In genomic region chr1:207059881-207060280, GRCh38 we compare ENCODE assay signal across 20 cellular contexts. TPM values are rescaled to one million over a fixed set of nuclear protein-coding genes. Genes with fewer than 3 reads are reported as not detected.
DNase-seq lines count a peak whose midpoint lies in the region; ATAC-seq, FAIRE-seq and TF ChIP-seq lines count a peak whose summit lies in the region.
"Had no signal": no experiment of that assay in that cellular context is flagged by ENCODE, and none has a peak within 500 bp of the region (broad histone marks: within the 10 kb centered on the region; RNA-seq: fewer than 3 reads in every experiment).

No MANE protein-coding gene starts in this region.

- no peaks in the 10 kb centered on the region for H3K9me3 ChIP-seq in H1 (ENCODE audit: insufficient read depth in 2 of 2, low read depth in 1 of 2, low read length in 1 of 2)
- H3K9me3 ChIP-seq in parathyroid adenoma (ENCODE audit: control insufficient read depth, low read length): no peaks in the 10 kb centered on the region
- H3K9me3 ChIP-seq: HAP-1, SJSA1 had no signal

- POLR2A ChIA-PET in H1 (lab: Charles Lee; ENCODE audit: partially characterized antibody): interaction anchor here (1.0 to 1.2 kb wide), 2 partner anchors 9 to 19 kb away, joined by 3 read pairs; partner anchors contain the start of gene YOD1

- no peak for TF ChIP-seq RAD21 in H1 (IDR thresholded peaks at IDR 0.05 in 1 of 2, conservative IDR thresholded peaks at IDR 0.05 in 1 of 2; ENCODE audit: low read depth in 2 of 2, low read length in 2 of 2)

- no peaks in the 10 kb centered on the region for H3K4me1 Mint-ChIP-seq in activated CD8-positive, alpha-beta memory T cell treated with anti-CD3 and anti-CD28 coated beads, Interleukin-2, amount 10 ng/mL, durations not matched to agents 7 days and 5 days

- H3K36me3 Mint-ChIP-seq in activated CD8-positive, alpha-beta memory T cell treated with anti-CD3 and anti-CD28 coated beads, Interleukin-2, amount 10 ng/mL, durations not matched to agents 7 days and 5 days: no peaks in the 10 kb centered on the region

- DNase-seq in left ventricle myocardium superior: peak; percentile 42
- no peak for DNase-seq in left cardiac atrium
- no peak for DNase-seq in H1 (ENCODE audit: low read depth in 1 of 2, low spot score in 2 of 2)
- DNase-seq in NOMO-1 treated with dmso at 0.1 percent for 144 hours (lab: John Stamatoyannopoulos, UW; ENCODE audit: unreplicated experiment): no peak
- DNase-seq in MV-4-11 (lab: John Stamatoyannopoulos, UW): no peak
- DNase-seq in omental fat pad (ENCODE audit: low spot score): no peak
- no peak for DNase-seq in activated CD8-positive, alpha-beta memory T cell treated with anti-CD3 and anti-CD28 coated beads, Interleukin-2, amount 10 ng/mL, durations not matched to agents 7 days and 5 days
- DNase-seq: AML-193; DMS 273 treated with DMSO at 0.1 percent for 48 hours; IMR-90; Kasumi-1; NCI-H2171; NCI-H446; NK-92 treated with Interleukin-12 subunit alpha and Interleukin-12 subunit beta, amount 100 ng/mL, for 24 hours; PC-3 had no signal

- H2AK5ac ChIP-seq in H1 (ENCODE audit: low read depth, low read length): no peak overlapping the region

- no peak overlapping the region for H4K8ac ChIP-seq in H1 (ENCODE audit: extremely low read depth, insufficient read depth, low read length)

- intact Hi-C loops in left ventricle myocardium superior (cut with micrococcal nuclease): no loop called here
- intact Hi-C loops in left cardiac atrium (cut with DNase I): no loop called here

- TF ChIP-seq EP300 in H1 (IDR thresholded peaks at IDR 0.05; ENCODE audit: borderline replicate concordance in 1 of 2, low read depth in 2 of 2, low read length in 2 of 2): no peak

- no peak overlapping the region for H3K18ac ChIP-seq in H1 (ENCODE audit: extremely low read depth, low read length)

- H3K23me2 ChIP-seq in H1 (ENCODE audit: low read depth, low read length): no peaks in the 10 kb centered on the region

- no peak overlapping the region for H2BK5ac ChIP-seq in H1 (ENCODE audit: low read depth, low read length)

- peaks cover 2% of the 10 kb centered on the region for H3K27me3 Mint-ChIP-seq in activated CD8-positive, alpha-beta memory T cell treated with anti-CD3 and anti-CD28 coated beads, Interleukin-2, amount 10 ng/mL, durations not matched to agents 7 days and 5 days

- H4K5ac ChIP-seq in H1 (ENCODE audit: insufficient read length, low read depth, low read length): no peak overlapping the region

- H4K91ac ChIP-seq in H1 (replicated peaks; ENCODE audit: insufficient read length, low read length): no peak overlapping the region

- no peak for TF ChIP-seq CTCF in H1 (IDR thresholded peaks at IDR 0.05; ENCODE audit: control extremely low read depth in 1 of 3, insufficient read depth in 1 of 3, low read depth in 1 of 3, low read length in 3 of 3)
- no peak for TF ChIP-seq CTCF in parathyroid adenoma (IDR thresholded peaks at IDR 0.05)
- no peak for TF ChIP-seq CTCF in omental fat pad (IDR thresholded peaks at IDR 0.05)

- H3K9ac ChIP-seq in H1 (replicated peaks in 1 of 4; ENCODE audit: extremely low read depth in 1 of 4, low read depth in 3 of 4, low read length in 3 of 4) (no peak overlapping the region; a peak in 1 of 7 replicates), parathyroid adenoma (no peak overlapping the region)

- H3K56ac ChIP-seq in H1 (replicated peaks; ENCODE audit: insufficient read length, low read depth, low read length): no peak overlapping the region

- H3K79me1 ChIP-seq in H1 (ENCODE audit: low read depth, low read length): no peaks in the 10 kb centered on the region

- H2BK12ac ChIP-seq in H1 (ENCODE audit: low read depth, low read length): no peak overlapping the region

- peak overlapping the region; percentile 60 for H3K23ac ChIP-seq in H1 (ENCODE audit: insufficient read length)

- H3K4ac ChIP-seq in H1 (replicated peaks; ENCODE audit: insufficient read length, low read depth, low read length): no peak overlapping the region

- no peak overlapping the region for H2BK120ac ChIP-seq in H1 (replicated peaks; ENCODE audit: low read depth, low read length)

- no peak for FAIRE-seq in H1 (lab: Jason Lieb, UNC)

- TF ChIP-seq POLR2A in H1 (IDR thresholded peaks at IDR 0.05; ENCODE audit: control extremely low read depth in 1 of 2, low read depth in 2 of 2, low read length in 2 of 2): no peak

- peaks cover 2 to 22% (median 12%) of the 10 kb centered on the region in 4 experiments; a peak in 7 of 8 replicates for H3K36me3 ChIP-seq in H1 (ENCODE audit: control insufficient read depth in 2 of 4, insufficient read depth in 4 of 4, low read length in 3 of 4)
- H3K36me3 ChIP-seq in parathyroid adenoma (ENCODE audit: control insufficient read depth, insufficient read depth, low read length): no peaks in the 10 kb centered on the region
- H3K36me3 ChIP-seq: HAP-1 had no signal

- H3K14ac ChIP-seq in H1 (ENCODE audit: insufficient read length): no peak overlapping the region

- no peak overlapping the region for H3K4me3 ChIP-seq in H1 (ENCODE audit: extremely low read depth in 1 of 4, insufficient read depth in 2 of 4, low read depth in 3 of 4, low read length in 4 of 4)
- H3K4me3 ChIP-seq in parathyroid adenoma (ENCODE audit: low read depth, low read length): no peak overlapping the region
- H3K4me3 ChIP-seq: HAP-1, SJSA1 had no signal

- no peaks in the 10 kb centered on the region for H3K9me3 Mint-ChIP-seq in activated CD8-positive, alpha-beta memory T cell treated with anti-CD3 and anti-CD28 coated beads, Interleukin-2, amount 10 ng/mL, durations not matched to agents 7 days and 5 days (ENCODE audit: low read depth)
- H3K9me3 Mint-ChIP-seq: CD14-positive monocyte had no signal

- H2AFZ ChIP-seq in H1 (ENCODE audit: low read length): no peak overlapping the region
- peak overlapping the region; percentile 11 for H2AFZ ChIP-seq in parathyroid adenoma

- H2BK15ac ChIP-seq in H1 (ENCODE audit: low read length): no peak overlapping the region

- no peaks in the 10 kb centered on the region for H3K79me2 ChIP-seq in H1 (ENCODE audit: control insufficient read depth in 1 of 2, insufficient read depth in 2 of 2, low read length in 2 of 2)
- no peaks in the 10 kb centered on the region for H3K79me2 ChIP-seq in parathyroid adenoma

- H3K27me3 ChIP-seq in H1 (replicated peaks in 1 of 4; ENCODE audit: control insufficient read depth in 3 of 4, extremely low read depth in 1 of 4, insufficient read depth in 3 of 4, low read length in 3 of 4) (no peaks in the 10 kb centered on the region), parathyroid adenoma (ENCODE audit: control insufficient read depth, insufficient read depth, low read length) (no peaks in the 10 kb centered on the region)
- H3K27me3 ChIP-seq: SJSA1 had no signal

- ATAC-seq in left ventricle myocardium superior (no peak), left cardiac atrium (no peak), omental fat pad (ENCODE audit: low FRiP score) (no peak)
- no peak for ATAC-seq in activated CD8-positive, alpha-beta memory T cell treated with anti-CD3 and anti-CD28 coated beads, Interleukin-2, amount 10 ng/mL, durations not matched to agents 7 days and 5 days
- ATAC-seq: PC-3 had no signal

- WGBS in H1 (ENCODE audit: extremely low coverage in 1 of 2, insufficient coverage in 1 of 2, insufficient read length in 1 of 2, insufficient replicate concordance in 2 of 2, low coverage in 1 of 2, low lambda C conversion rate in 2 of 2, missing lambda C conversion rate in 1 of 2), 2 experiments: 86% methylated on average over 4 of the region's 4 CpGs; no CpG with 5 or more reads in 1 of the 2 experiments

- H3K4me1 ChIP-seq in H1 (replicated peaks in 1 of 4; ENCODE audit: control insufficient read depth in 3 of 4, insufficient read depth in 4 of 4, low read length in 3 of 4): peaks cover 0 to 3% (median 1%) of the 10 kb centered on the region in 4 experiments; a peak in 2 of 7 replicates
- no peaks in the 10 kb centered on the region for H3K4me1 ChIP-seq in parathyroid adenoma
- H3K4me1 ChIP-seq: HAP-1, SJSA1 had no signal

- no peak overlapping the region for H3K27ac Mint-ChIP-seq in activated CD8-positive, alpha-beta memory T cell treated with anti-CD3 and anti-CD28 coated beads, Interleukin-2, amount 10 ng/mL, durations not matched to agents 7 days and 5 days
- H3K27ac Mint-ChIP-seq: CD14-positive monocyte had no signal

- H3K27ac ChIP-seq in H1 (ENCODE audit: low read depth, low read length) (no peak overlapping the region), parathyroid adenoma (no peak overlapping the region)
- H3K27ac ChIP-seq: SJSA1 had no signal

- no peak overlapping the region for H3K4me3 Mint-ChIP-seq in activated CD8-positive, alpha-beta memory T cell treated with anti-CD3 and anti-CD28 coated beads, Interleukin-2, amount 10 ng/mL, durations not matched to agents 7 days and 5 days
- H3K4me3 Mint-ChIP-seq: CD14-positive monocyte had no signal

- H2BK20ac ChIP-seq in H1 (ENCODE audit: low read length): no peak overlapping the region

- no peak overlapping the region for H3K4me2 ChIP-seq in H1 (ENCODE audit: insufficient read depth in 1 of 2, low read depth in 2 of 2, low read length in 2 of 2)
- H3K4me2 ChIP-seq in parathyroid adenoma (ENCODE audit: low read length): peak overlapping the region; percentile 42

- CTCF ChIA-PET in H1 (lab: Charles Lee; ENCODE audit: partially characterized antibody): interaction anchor here (0.9 to 3.5 kb wide), 14 partner anchors 11 to 363 kb away, joined by 3 to 21 read pairs (median 5); partner anchors contain the start of gene C1orf116
- CTCF ChIA-PET in activated CD8-positive, alpha-beta memory T cell treated with anti-CD3 and anti-CD28 coated beads, Interleukin-2, amount 10 ng/mL, durations not matched to agents 7 days and 5 days (lab: Charles Lee): interaction anchor here (0.7 to 1.7 kb wide), 4 partner anchors 11 to 25 kb away, joined by 3 to 8 read pairs (median 4); no protein-coding TSS in a partner anchor

- H4K20me1 ChIP-seq in H1 (replicated peaks in 1 of 2; ENCODE audit: control insufficient read depth in 1 of 2, insufficient read depth in 2 of 2, low read length in 2 of 2): no peaks in the 10 kb centered on the region

RNA-seq across cellular contexts. Expression of gene PFKFB2, which starts 6.8 kb away (rescaled TPM):
- total RNA-seq in left ventricle myocardium superior (99.0 TPM), left cardiac atrium (10 to 100 TPM; 28.2 to 42.8 TPM), omental fat pad (10 to 100 TPM in 1 of 4 donors, 1 to 10 TPM in 3; 4.0 to 16.1 (median 6.1) TPM)
- total RNA-seq in H1 (2021; fragmentation: NEBNext Ultra II Directional; extraction: Animal tissue kit (Norgen Biotek cat#: 25700)): 17.8 and 19.1 TPM in 2 replicates
- polyA plus RNA-seq in H1 (2011; rRNA removed): 5.5 and 6.7 TPM in 2 replicates
- 8.2 TPM for polyA plus RNA-seq in H1 (2011; cell fraction: cytosol; rRNA removed)
- polyA plus RNA-seq in H1 (2011; cell fraction: nucleus; rRNA removed): 7.2 TPM
- polyA plus RNA-seq in H1 (2012, experiment 1 of 2): 7.9 to 11.8 TPM (median 9.3 TPM) in 4 replicates
- polyA plus RNA-seq in H1 (2012, experiment 2 of 2): 0.58 TPM
- 6.2 TPM for polyA plus RNA-seq in H1 (2013, experiment 1 of 2)
- 6.1 TPM for polyA plus RNA-seq in H1 (2013, experiment 2 of 2)
- polyA minus RNA-seq in H1 (2011; rRNA and poly(A)+ RNA removed): 14.8 and 16.5 TPM in 2 replicates
- polyA minus RNA-seq in H1 (2011; cell fraction: cytosol; rRNA and poly(A)+ RNA removed): 6.5 TPM
- polyA minus RNA-seq in H1 (2011; cell fraction: nucleus; rRNA and poly(A)+ RNA removed): 8.3 TPM
- total RNA-seq in activated CD8-positive, alpha-beta memory T cell treated with anti-CD3 and anti-CD28 coated beads, Interleukin-2, amount 10 ng/mL, durations not matched to agents 7 days and 5 days: 1 to 10 TPM; 2.3 TPM

RNA-seq across cellular contexts. Expression of gene YOD1, which starts 8.9 kb away (rescaled TPM):
- total RNA-seq in left ventricle myocardium superior (4.9 TPM), left cardiac atrium (1 to 10 TPM; 3.4 to 5.9 TPM), omental fat pad (10 to 100 TPM in 1 of 4 donors, 1 to 10 TPM in 3; 6.1 to 11.7 (median 7.9) TPM)
- 11.8 TPM in 2 replicates for total RNA-seq in H1 (2021; fragmentation: NEBNext Ultra II Directional; extraction: Animal tissue kit (Norgen Biotek cat#: 25700))
- polyA plus RNA-seq in H1 (2011; rRNA removed): 1.1 and 1.9 TPM in 2 replicates
- 2.5 TPM for polyA plus RNA-seq in H1 (2011; cell fraction: cytosol; rRNA removed)
- polyA plus RNA-seq in H1 (2011; cell fraction: nucleus; rRNA removed): 1.4 TPM
- 2.8 to 6.8 TPM (median 3.8 TPM) in 4 replicates for polyA plus RNA-seq in H1 (2012, experiment 1 of 2)
- polyA plus RNA-seq in H1 (2012, experiment 2 of 2): 0.34 TPM
- polyA plus RNA-seq in H1 (2013, experiment 1 of 2): 5.9 TPM
- polyA plus RNA-seq in H1 (2013, experiment 2 of 2): 5.5 TPM
- polyA minus RNA-seq in H1 (2011; rRNA and poly(A)+ RNA removed): 4.0 and 5.6 TPM in 2 replicates
- polyA minus RNA-seq in H1 (2011; cell fraction: cytosol; rRNA and poly(A)+ RNA removed): 4.0 TPM
- polyA minus RNA-seq in H1 (2011; cell fraction: nucleus; rRNA and poly(A)+ RNA removed): 17.4 TPM
- total RNA-seq in activated CD8-positive, alpha-beta memory T cell treated with anti-CD3 and anti-CD28 coated beads, Interleukin-2, amount 10 ng/mL, durations not matched to agents 7 days and 5 days: 1 to 10 TPM; 8.7 to 9.7 TPM

RNA-seq across cellular contexts. Expression of gene C1orf116, which starts 27.3 kb away (rescaled TPM):
- total RNA-seq in left ventricle myocardium superior (2.0 TPM), left cardiac atrium (under 1 TPM; 0.06 to 0.10 TPM), omental fat pad (under 1 TPM in 2 of 4 donors, not detected in 2; 0.13 to 0.16 TPM)
- 3.8 and 3.9 TPM in 2 replicates for total RNA-seq in H1 (2021; fragmentation: NEBNext Ultra II Directional; extraction: Animal tissue kit (Norgen Biotek cat#: 25700))
- polyA plus RNA-seq in H1 (2011; rRNA removed): 1.7 and 2.2 TPM in 2 replicates
- polyA plus RNA-seq in H1 (2011; cell fraction: cytosol; rRNA removed): 1.1 TPM
- polyA plus RNA-seq in H1 (2011; cell fraction: nucleus; rRNA removed): 2.6 TPM
- 3.0 to 3.3 TPM (median 3.2 TPM) in 4 replicates for polyA plus RNA-seq in H1 (2012, experiment 1 of 2)
- polyA plus RNA-seq in H1 (2012, experiment 2 of 2): 2.9 TPM
- 2.7 TPM for polyA plus RNA-seq in H1 (2013, experiment 1 of 2)
- 2.8 TPM for polyA plus RNA-seq in H1 (2013, experiment 2 of 2)
- 2.0 and 2.4 TPM in 2 replicates for polyA minus RNA-seq in H1 (2011; rRNA and poly(A)+ RNA removed)
- polyA minus RNA-seq in H1 (2011; cell fraction: cytosol; rRNA and poly(A)+ RNA removed): 1.8 TPM
- 3.3 TPM for polyA minus RNA-seq in H1 (2011; cell fraction: nucleus; rRNA and poly(A)+ RNA removed)
- total RNA-seq in activated CD8-positive, alpha-beta memory T cell treated with anti-CD3 and anti-CD28 coated beads, Interleukin-2, amount 10 ng/mL, durations not matched to agents 7 days and 5 days: not detected

RNA-seq across cellular contexts. Expression of gene C4BPB, which starts 28.8 kb away (rescaled TPM):
- total RNA-seq in left ventricle myocardium superior (not detected), left cardiac atrium (1 to 10 TPM in 1 of 2 donors, not detected in 1; 2.4 TPM), omental fat pad (1 to 10 TPM in 3 of 4 donors, under 1 TPM in 1; 0.24 to 6.0 (median 2.1) TPM)
- not detected in 2 replicates for total RNA-seq in H1 (2021; fragmentation: NEBNext Ultra II Directional; extraction: Animal tissue kit (Norgen Biotek cat#: 25700))
- not detected in 2 replicates for polyA plus RNA-seq in H1 (2011; rRNA removed)
- 0.12 TPM for polyA plus RNA-seq in H1 (2011; cell fraction: cytosol; rRNA removed)
- polyA plus RNA-seq in H1 (2011; cell fraction: nucleus; rRNA removed): not detected
- polyA plus RNA-seq in H1 (2012, experiment 1 of 2): not detected in 4 replicates
- not detected for polyA plus RNA-seq in H1 (2012, experiment 2 of 2)
- not detected for polyA plus RNA-seq in H1 (2013, experiment 1 of 2)
- not detected for polyA plus RNA-seq in H1 (2013, experiment 2 of 2)
- not detected in 2 replicates for polyA minus RNA-seq in H1 (2011; rRNA and poly(A)+ RNA removed)
- 2.9 TPM for polyA minus RNA-seq in H1 (2011; cell fraction: cytosol; rRNA and poly(A)+ RNA removed)
- 1.1 TPM for polyA minus RNA-seq in H1 (2011; cell fraction: nucleus; rRNA and poly(A)+ RNA removed)
- 1 to 10 TPM in 1 of 2 experiments, under 1 TPM in 1; 0.91 to 1.1 TPM for total RNA-seq in activated CD8-positive, alpha-beta memory T cell treated with anti-CD3 and anti-CD28 coated beads, Interleukin-2, amount 10 ng/mL, durations not matched to agents 7 days and 5 days
- total RNA-seq: HT1080, IMR-90, PC-3 had no signal
- polyA plus RNA-seq: CD14-positive monocyte, IMR-90 had no signal

RNA-seq across cellular contexts. Expression of gene C4BPA, which starts 44.2 kb away (rescaled TPM):
- total RNA-seq in left ventricle myocardium superior (not detected), left cardiac atrium (not detected), omental fat pad (1 to 10 TPM in 1 of 4 donors, not detected in 3; 3.3 TPM)
- total RNA-seq in H1 (2021; fragmentation: NEBNext Ultra II Directional; extraction: Animal tissue kit (Norgen Biotek cat#: 25700)): not detected in 2 replicates
- polyA plus RNA-seq in H1 (2011; rRNA removed): not detected in 2 replicates
- polyA plus RNA-seq in H1 (2011; cell fraction: cytosol; rRNA removed): not detected
- polyA plus RNA-seq in H1 (2011; cell fraction: nucleus; rRNA removed): not detected
- polyA plus RNA-seq in H1 (2012, experiment 1 of 2): not detected in 4 replicates
- not detected for polyA plus RNA-seq in H1 (2012, experiment 2 of 2)
- not detected for polyA plus RNA-seq in H1 (2013, experiment 1 of 2)
- polyA plus RNA-seq in H1 (2013, experiment 2 of 2): not detected
- not detected in 2 replicates for polyA minus RNA-seq in H1 (2011; rRNA and poly(A)+ RNA removed)
- polyA minus RNA-seq in H1 (2011; cell fraction: cytosol; rRNA and poly(A)+ RNA removed): not detected
- polyA minus RNA-seq in H1 (2011; cell fraction: nucleus; rRNA and poly(A)+ RNA removed): not detected
- total RNA-seq in activated CD8-positive, alpha-beta memory T cell treated with anti-CD3 and anti-CD28 coated beads, Interleukin-2, amount 10 ng/mL, durations not matched to agents 7 days and 5 days: not detected
- total RNA-seq: HT1080, IMR-90, PC-3, SJSA1 had no signal
- polyA plus RNA-seq: IMR-90 had no signal
